19 cellular contexts compared by ENCODE assay signal in the genomic region with DNA sequence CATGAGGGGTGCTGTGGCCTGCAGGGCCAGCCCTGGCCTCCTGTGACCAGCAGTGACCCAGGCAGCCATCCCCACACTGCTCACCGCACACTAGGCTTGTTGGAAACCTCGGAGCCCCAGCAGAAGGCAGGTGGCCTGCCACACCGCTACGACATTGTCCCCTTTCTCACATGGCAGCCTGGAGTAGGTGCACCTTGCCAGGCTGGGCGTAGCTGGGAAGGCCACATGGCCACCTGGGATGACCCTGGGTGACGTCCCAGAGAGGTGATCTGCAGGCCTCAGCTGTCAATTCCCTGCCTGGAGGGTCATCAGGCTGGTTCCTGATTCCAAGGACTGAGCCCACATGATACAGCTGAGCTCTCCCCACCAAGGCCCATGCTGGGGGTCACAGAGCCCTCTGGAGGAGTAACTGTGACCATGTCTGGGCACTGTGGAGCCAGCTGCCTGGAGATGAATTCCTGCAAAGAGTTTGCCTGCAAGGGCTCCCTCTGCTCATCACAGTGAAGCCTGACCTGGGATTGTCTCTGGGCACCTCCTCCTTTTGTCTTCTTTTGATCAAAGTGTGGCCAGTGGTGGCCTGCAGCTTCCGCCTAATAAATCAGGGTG.
DNase-seq lines count a peak whose midpoint lies in the region; ATAC-seq, FAIRE-seq and TF ChIP-seq lines count a peak whose summit lies in the region.
"Had no signal": no experiment of that assay in that cellular context is flagged by ENCODE, and none has a peak within 500 bp of the region (broad histone marks: within the 10 kb centered on the region; RNA-seq: fewer than 3 reads in every experiment).

No MANE protein-coding gene starts in this region.

- no peak for TF ChIP-seq CTCF in mesothelial cell of epicardium (IDR thresholded peaks at IDR 0.05; ENCODE audit: unreplicated experiment)

- H3K27me3 Mint-ChIP-seq in mesothelial cell of epicardium (ENCODE audit: low read depth): no peaks in the 10 kb centered on the region
- H3K27me3 Mint-ChIP-seq: activated CD8-positive, alpha-beta memory T cell treated with anti-CD3 and anti-CD28 coated beads, Interleukin-2, amount 10 ng/mL, durations not matched to agents 7 days and 5 days had no signal

- H3K9me3 Mint-ChIP-seq in mesothelial cell of epicardium: peaks cover 33% of the 10 kb centered on the region

- H3K4me3 Mint-ChIP-seq in mesothelial cell of epicardium: no peak overlapping the region
- H3K4me3 Mint-ChIP-seq: activated CD8-positive, alpha-beta memory T cell treated with anti-CD3 and anti-CD28 coated beads, Interleukin-2, amount 10 ng/mL, durations not matched to agents 7 days and 5 days; naive B cell; type B pancreatic cell had no signal

- no peak for FAIRE-seq in GM12891 (lab: Jason Lieb, UNC)
- FAIRE-seq: A204.1, GM19239, HTR-8/SVneo had no signal

- peak; percentile 44 for DNase-seq in activated effector memory CD4-positive, alpha-beta T cell treated with anti-CD3 and anti-CD28 coated beads, Interleukin-2, amount 50 U/mL, for 16 hours
- no peak for DNase-seq in activated effector memory CD4-positive, alpha-beta T cell treated with Interleukin-2 at 50 U/mL for 16 hours
- DNase-seq in mesothelial cell of epicardium (ENCODE audit: low spot score in 2 of 2, unreplicated experiment in 2 of 2): no peak
- no peak for DNase-seq in sciatic nerve (ENCODE audit: low spot score)
- DNase-seq in GM12891 (ENCODE audit: insufficient read length, low spot score): no peak
- no peak for DNase-seq in COLO829 (ENCODE audit: low spot score)
- DNase-seq: activated CD4-positive, alpha-beta T cell treated with anti-CD3 and anti-CD28 coated beads for 1 hour; activated CD8-positive, alpha-beta memory T cell treated with anti-CD3 and anti-CD28 coated beads, Interleukin-2, amount 10 ng/mL, durations not matched to agents 7 days and 5 days; effector CD8-positive, alpha-beta T cell; glutamatergic neuron; naive B cell; NCI-H1105 treated with DMSO at 0.1 percent for 48 hours; NCI-H524 treated with DMSO at 0.1 percent for 48 hours had no signal

- H3K4me1 Mint-ChIP-seq in mesothelial cell of epicardium: peaks cover 38% of the 10 kb centered on the region
- H3K4me1 Mint-ChIP-seq: activated CD8-positive, alpha-beta memory T cell treated with anti-CD3 and anti-CD28 coated beads, Interleukin-2, amount 10 ng/mL, durations not matched to agents 7 days and 5 days; naive B cell had no signal

- H3K36me3 Mint-ChIP-seq in mesothelial cell of epicardium: peaks cover 7% of the 10 kb centered on the region
- H3K36me3 Mint-ChIP-seq: activated CD8-positive, alpha-beta memory T cell treated with anti-CD3 and anti-CD28 coated beads, Interleukin-2, amount 10 ng/mL, durations not matched to agents 7 days and 5 days; type B pancreatic cell had no signal

- TF ChIP-seq POLR2A in GM12891 (IDR thresholded peaks at IDR 0.05; ENCODE audit: low read depth, low read length): no peak

- H3K27ac Mint-ChIP-seq in mesothelial cell of epicardium: peak overlapping the region; percentile 72
- H3K27ac Mint-ChIP-seq: activated CD8-positive, alpha-beta memory T cell treated with anti-CD3 and anti-CD28 coated beads, Interleukin-2, amount 10 ng/mL, durations not matched to agents 7 days and 5 days; type B pancreatic cell had no signal

- intact Hi-C loops in sciatic nerve (cut with DNase I): no loop called here

- peak; percentile 8 for ATAC-seq in sciatic nerve
- ATAC-seq in HG02678 (IDR thresholded peaks at IDR 0.05; ENCODE audit: unreplicated experiment): no peak
- no peak for ATAC-seq in GM21390 (IDR thresholded peaks at IDR 0.05; ENCODE audit: unreplicated experiment)
- ATAC-seq: activated CD8-positive, alpha-beta memory T cell treated with anti-CD3 and anti-CD28 coated beads, Interleukin-2, amount 10 ng/mL, durations not matched to agents 7 days and 5 days had no signal

TF ChIP-seq in GM12891, 5 proteins besides CTCF, POLR2A, EP300 and RAD21:
- TF ChIP-seq POU2F2 (IDR thresholded peaks at IDR 0.05; ENCODE audit: low read depth, low read length) (no peak), SPI1 (IDR thresholded peaks at IDR 0.05; ENCODE audit: low read depth, low read length) (no peak), POLR2AphosphoS5 (IDR thresholded peaks at IDR 0.05; ENCODE audit: low read depth, low read length) (no peak), TAF1 (IDR thresholded peaks at IDR 0.05; ENCODE audit: low read depth, low read length) (no peak), PAX5 (IDR thresholded peaks at IDR 0.05; ENCODE audit: insufficient read depth, low read length, severe bottlenecking) (no peak)
